ENCODE assay signal across 19 cellular contexts in genomic region chr2:183026424-183026823, GRCh38.
"Had no signal": no experiment of that assay in that cellular context is flagged by ENCODE, and none has a peak within 500 bp of the region (broad histone marks: within the 10 kb centered on the region; RNA-seq: fewer than 3 reads in every experiment).

No MANE protein-coding gene starts in this region.

- H3K4me3 Mint-ChIP-seq: naive thymus-derived CD8-positive, alpha-beta T cell; stimulated activated effector memory CD8-positive, alpha-beta T cell treated with anti-CD3 and anti-CD28 coated beads, Interleukin-12 subunit alpha, Interleukin-12 subunit beta, amount 100 ng/mL, for 72 hours had no signal

- H3K4me3 ChIP-seq: gastrocnemius medialis, heart right ventricle, mucosa of descending colon, smooth muscle cell, suprapubic skin, tibial artery, upper lobe of right lung, vagina had no signal

- ATAC-seq: esophagus mucosa; gastrocnemius medialis; heart right ventricle; mucosa of descending colon; naive thymus-derived CD8-positive, alpha-beta T cell; stimulated activated effector memory CD8-positive, alpha-beta T cell treated with anti-CD3 and anti-CD28 coated beads, Interleukin-12 subunit alpha, Interleukin-12 subunit beta, amount 100 ng/mL, for 72 hours; stimulated activated naive CD8-positive, alpha-beta T cell treated with anti-CD3 and anti-CD28 coated beads, Interleukin-15, Interleukin-2, amounts not matched to agents 100 U/mL and 50 U/mL, for 24 hours; upper lobe of right lung had no signal

- H3K4me1 Mint-ChIP-seq: naive thymus-derived CD8-positive, alpha-beta T cell; stimulated activated effector memory CD8-positive, alpha-beta T cell treated with anti-CD3 and anti-CD28 coated beads, Interleukin-12 subunit alpha, Interleukin-12 subunit beta, amount 100 ng/mL, for 72 hours had no signal

- H3K9me3 ChIP-seq: gastrocnemius medialis, heart right ventricle, mucosa of descending colon, suprapubic skin, tibial artery, upper lobe of right lung, vagina had no signal

- H3K36me3 Mint-ChIP-seq: naive thymus-derived CD8-positive, alpha-beta T cell had no signal

- H3K27ac Mint-ChIP-seq: naive thymus-derived CD8-positive, alpha-beta T cell; stimulated activated effector memory CD8-positive, alpha-beta T cell treated with anti-CD3 and anti-CD28 coated beads, Interleukin-12 subunit alpha, Interleukin-12 subunit beta, amount 100 ng/mL, for 72 hours had no signal

- H3K36me3 ChIP-seq: upper lobe of right lung had no signal

- H3K9me3 Mint-ChIP-seq: naive thymus-derived CD8-positive, alpha-beta T cell; stimulated activated effector memory CD8-positive, alpha-beta T cell treated with anti-CD3 and anti-CD28 coated beads, Interleukin-12 subunit alpha, Interleukin-12 subunit beta, amount 100 ng/mL, for 72 hours had no signal

- FAIRE-seq: endometrium had no signal

- H3K27ac ChIP-seq: gastrocnemius medialis, heart right ventricle, suprapubic skin, tibial artery, upper lobe of right lung, vagina had no signal

- DNase-seq: effector memory CD4-positive, alpha-beta T cell; gastrocnemius medialis; heart right ventricle; hypothalamus; mammary epithelial cell; mucosa of descending colon; naive thymus-derived CD8-positive, alpha-beta T cell; posterior cingulate gyrus; stimulated activated CD4-positive, alpha-beta T cell treated with anti-CD3 and anti-CD28 coated beads, Interleukin-2, amount 100 ng/mL, for 48 hours; stimulated activated CD8-positive, alpha-beta memory T cell treated with anti-CD3 and anti-CD28 coated beads, Interleukin-4, amount 100 ng/mL, for 48 hours; stimulated activated naive CD8-positive, alpha-beta T cell treated with anti-CD3 and anti-CD28 coated beads, Interleukin-15, Interleukin-2, amounts not matched to agents 100 U/mL and 50 U/mL, for 24 hours; tibial artery; upper lobe of right lung had no signal

- H3K27me3 ChIP-seq: gastrocnemius medialis, suprapubic skin, tibial artery, upper lobe of right lung, vagina had no signal
